In the genomic region with DNA sequence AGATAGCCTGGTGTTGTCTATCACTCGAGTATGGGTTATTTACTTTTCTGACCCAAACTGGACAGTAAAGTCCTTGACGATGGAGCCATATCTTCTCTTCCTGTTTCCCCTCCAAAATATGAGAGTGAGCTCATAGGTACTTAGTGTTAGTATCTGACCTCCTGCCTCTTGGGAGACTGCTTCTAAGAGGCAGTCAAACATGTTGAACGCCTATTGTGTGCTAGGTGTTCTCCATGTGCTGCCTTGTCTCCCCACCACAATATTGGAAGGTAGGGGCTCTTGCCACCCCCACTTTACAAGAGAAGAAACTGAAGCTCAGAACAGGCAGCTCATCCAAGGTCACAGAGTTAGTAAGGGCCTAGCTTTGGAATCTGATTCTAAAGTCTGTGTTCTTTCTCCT, we compare ENCODE assay signal across 18 cellular contexts.
"Had no signal": no experiment of that assay in that cellular context is flagged by ENCODE, and none has a peak within 500 bp of the region (broad histone marks: within the 10 kb centered on the region; RNA-seq: fewer than 3 reads in every experiment).

No MANE protein-coding gene starts in this region.

- DNase-seq: activated CD4-positive, alpha-beta T cell treated with anti-CD3 and anti-CD28 coated beads for 1 hour; activated CD4-positive, alpha-beta T cell treated with anti-CD3 and anti-CD28 coated beads, Interleukin-2, amount 50 U/mL, for 1 hour; activated CD8-positive, alpha-beta memory T cell treated with anti-CD3 and anti-CD28 coated beads, Interleukin-2, amount 50 U/mL, for 48 hours; activated naive CD4-positive, alpha-beta T cell treated with Interleukin-2 at 50 U/mL for 16 hours; activated naive CD8-positive, alpha-beta T cell treated with anti-CD3 and anti-CD28 coated beads for 36 hours; activated T-cell treated with anti-CD3 and anti-CD28 coated beads, Interleukin-2, amount 50 U/mL, for 4 hours; central memory CD4-positive, alpha-beta T cell; effector memory CD4-positive, alpha-beta T cell; gastrocnemius medialis; hypothalamus; mucosa of descending colon; stimulated activated CD4-positive, alpha-beta T cell treated with anti-CD3 and anti-CD28 coated beads, Interleukin-4, amount 100 ng/mL, for 24 hours; stimulated activated naive CD8-positive, alpha-beta T cell treated with anti-CD3 and anti-CD28 coated beads, Interleukin-15, amount 100 ng/mL, for 72 hours; T-cell had no signal

- H3K27ac ChIP-seq: esophagus muscularis mucosa, gastrocnemius medialis, prostate gland, suprapubic skin, tibial nerve had no signal

- H3K27me3 ChIP-seq: esophagus muscularis mucosa, gastrocnemius medialis, suprapubic skin had no signal

- H3K4me3 ChIP-seq: esophagus muscularis mucosa, gastrocnemius medialis, mucosa of descending colon, prostate gland, suprapubic skin, tibial nerve had no signal

- H3K36me3 ChIP-seq: prostate gland had no signal

- H3K4me1 ChIP-seq: gastrocnemius medialis, prostate gland had no signal

- H3K9me3 ChIP-seq: esophagus muscularis mucosa, gastrocnemius medialis, mucosa of descending colon, prostate gland, suprapubic skin, tibial nerve had no signal

- ATAC-seq: activated T-cell treated with anti-CD3 and anti-CD28 coated beads, Interleukin-2, amount 50 U/mL, for 4 hours; gastrocnemius medialis; mucosa of descending colon; stimulated activated naive CD8-positive, alpha-beta T cell treated with anti-CD3 and anti-CD28 coated beads, Interleukin-15, amount 100 ng/mL, for 72 hours; T-cell had no signal
